8 cellular contexts compared by ENCODE assay signal in genomic region chr17:59840329-59840907, GRCh38. TPM values are rescaled to one million over a fixed set of nuclear protein-coding genes. Genes with fewer than 3 reads are reported as not detected.
DNase-seq lines count a peak whose midpoint lies in the region; ATAC-seq and TF ChIP-seq lines count a peak whose summit lies in the region.

No MANE protein-coding gene starts in this region.

- H3K9me2 ChIP-seq in DOHH2 (replicated peaks; ENCODE audit: control insufficient read depth, low read length), result no peaks in the 10 kb centered on the region

- no peak for TF ChIP-seq CTCF in DOHH2 (IDR thresholded peaks at IDR 0.05; ENCODE audit: low read depth, low read length, poor library complexity, severe bottlenecking)
- no peak for TF ChIP-seq CTCF in choroid plexus epithelial cell (conservative IDR thresholded peaks at IDR 0.05; ENCODE audit: low read depth, low read length)

- peak overlapping the region; percentile 90 for H3K4me3 ChIP-seq in DOHH2 (ENCODE audit: low read length)
- H3K4me3 ChIP-seq in choroid plexus epithelial cell (ENCODE audit: low read depth, low read length), result peak overlapping the region; percentile 83
- peak overlapping the region; percentile 72 for H3K4me3 ChIP-seq in naive thymus-derived CD4-positive, alpha-beta T cell (ENCODE audit: low read length)

- POLR2A ChIA-PET in naive thymus-derived CD4-positive, alpha-beta T cell (lab: Charles Lee), result interaction anchor here (1.0 to 2.4 kb wide), 4 partner anchors 8 to 14 kb away, joined by 4 to 13 read pairs (median 7); no protein-coding TSS in a partner anchor

- peaks cover 22% of the 10 kb centered on the region for H3F3A ChIP-seq in DOHH2 (ENCODE audit: control insufficient read depth, insufficient read depth)

- intact Hi-C loops in naive thymus-derived CD4-positive, alpha-beta T cell (cut with micrococcal nuclease), result loop anchor here in 1 of 2 donors (5.0 kb wide), 1 partner anchor 1508 kb away; no protein-coding TSS in a partner anchor

- H3K79me2 ChIP-seq in DOHH2 (ENCODE audit: control insufficient read depth, low read length), result peaks cover 73% of the 10 kb centered on the region

- DNase-seq in NCI-H526 treated with DMSO at 0.1 percent for 48 hours (lab: John Stamatoyannopoulos, UW), result peak; percentile 53
- DNase-seq in choroid plexus epithelial cell (ENCODE audit: low read depth), result peak; percentile 71
- DNase-seq in naive thymus-derived CD4-positive, alpha-beta T cell, result no peak
- DNase-seq in DMS153 (lab: John Stamatoyannopoulos, UW), result no peak
- DNase-seq in retina, result no peak

- H3K4me2 ChIP-seq in DOHH2 (ENCODE audit: low read length), result peak overlapping the region; percentile 73

- H4K20me1 ChIP-seq in DOHH2 (ENCODE audit: control insufficient read depth, insufficient read depth, low read depth, low read length), result no peaks in the 10 kb centered on the region

- peak overlapping the region; percentile 87 to 99 (median 96) for H3K27ac Mint-ChIP-seq in naive thymus-derived CD4-positive, alpha-beta T cell

- H3K36me3 Mint-ChIP-seq in naive thymus-derived CD4-positive, alpha-beta T cell, result peaks cover 0 to 54% (median 22%) of the 10 kb centered on the region in 5 donors

- ATAC-seq in naive thymus-derived CD4-positive, alpha-beta T cell, result no peak
- ATAC-seq in HG03108 (IDR thresholded peaks at IDR 0.05; ENCODE audit: unreplicated experiment) (no peak), HG02642 (IDR thresholded peaks at IDR 0.05; ENCODE audit: poor library complexity, unreplicated experiment) (no peak)

- peaks cover 63% of the 10 kb centered on the region for H3K4me1 ChIP-seq in DOHH2 (ENCODE audit: control insufficient read depth, low read length)
- H3K4me1 ChIP-seq in naive thymus-derived CD4-positive, alpha-beta T cell (ENCODE audit: control insufficient read depth in 2 of 2, insufficient read depth in 2 of 2, low read length in 2 of 2), result peaks cover 14% of the 10 kb centered on the region in 2 donors

- H3K36me3 ChIP-seq in DOHH2 (ENCODE audit: control insufficient read depth, low read length), result peaks cover 37% of the 10 kb centered on the region
- peaks cover 0 to 4% (median 0%) of the 10 kb centered on the region in 3 experiments for H3K36me3 ChIP-seq in naive thymus-derived CD4-positive, alpha-beta T cell (ENCODE audit: control insufficient read depth in 2 of 3, insufficient read depth in 3 of 3, low read length in 3 of 3)

- H3K27me3 Mint-ChIP-seq in naive thymus-derived CD4-positive, alpha-beta T cell, result peaks cover 0 to 20% (median 0%) of the 10 kb centered on the region in 5 donors

- no peaks in the 10 kb centered on the region for H3K9me3 ChIP-seq in DOHH2 (ENCODE audit: control insufficient read depth, insufficient read depth, low read length)
- no peaks in the 10 kb centered on the region for H3K9me3 ChIP-seq in naive thymus-derived CD4-positive, alpha-beta T cell (ENCODE audit: control insufficient read depth in 2 of 3, low read length in 3 of 3)

- peaks cover 19 to 75% (median 55%) of the 10 kb centered on the region in 7 donors for H3K4me1 Mint-ChIP-seq in naive thymus-derived CD4-positive, alpha-beta T cell

- no peaks in the 10 kb centered on the region for H3K27me3 ChIP-seq in DOHH2 (ENCODE audit: control insufficient read depth, low read length)
- no peaks in the 10 kb centered on the region for H3K27me3 ChIP-seq in naive thymus-derived CD4-positive, alpha-beta T cell (ENCODE audit: control insufficient read depth in 2 of 2, insufficient read depth in 2 of 2, low read length in 2 of 2)

- peak overlapping the region; percentile 39 to 100 (median 95) for H3K4me3 Mint-ChIP-seq in naive thymus-derived CD4-positive, alpha-beta T cell

- no peak overlapping the region for H3K27ac ChIP-seq in DOHH2 (ENCODE audit: low read depth, low read length)
- H3K27ac ChIP-seq in naive thymus-derived CD4-positive, alpha-beta T cell (ENCODE audit: low read depth, low read length), result peak overlapping the region; percentile 88

- CTCF ChIA-PET in naive thymus-derived CD4-positive, alpha-beta T cell (lab: Charles Lee), result interaction anchor here (0.6 to 0.9 kb wide), 2 partner anchors 18 to 87 kb away, joined by 3 to 4 read pairs; no protein-coding TSS in a partner anchor

- H3K9me3 Mint-ChIP-seq in naive thymus-derived CD4-positive, alpha-beta T cell, result no peaks in the 10 kb centered on the region

RNA-seq across cellular contexts. Expression of gene TUBD1, which starts 52.3 kb away (rescaled TPM):
- 10 to 100 TPM in 4 of 5 experiments, 1 to 10 TPM in 1; 8.2 to 42.1 (median 14.3) TPM for total RNA-seq in naive thymus-derived CD4-positive, alpha-beta T cell
- 10 to 100 TPM; 25.5 to 31.9 TPM for polyA plus RNA-seq in naive thymus-derived CD4-positive, alpha-beta T cell

RNA-seq across cellular contexts. Expression of gene RPS6KB1, which starts 52.5 kb away (rescaled TPM):
- 100 to 1,000 TPM in 1 of 5 experiments, 10 to 100 TPM in 4; 62.0 to 107 (median 71.5) TPM for total RNA-seq in naive thymus-derived CD4-positive, alpha-beta T cell
- polyA plus RNA-seq in naive thymus-derived CD4-positive, alpha-beta T cell, result 10 to 100 TPM; 27.3 to 34.3 TPM

Comparison
In these comparisons a context has a peak if more than half of its experiments do, and no peak if none do; other contexts are left out.
1. DNase-seq: peak in NCI-H526 treated with DMSO at 0.1 percent for 48 hours (single experiment) and choroid plexus epithelial cell (single experiment); none in naive thymus-derived CD4-positive, alpha-beta T cell (0 of 9), DMS153 (single experiment) and retina (single experiment).
2. Peak in every context shown above with its lines, with median percentiles within 50 percentile points of each other: H3K4me3 ChIP-seq.